ENCODE assay signal across 15 cellular contexts in genomic region chr5:106127985-106128384, GRCh38.
A peak's percentile ranks its signal among the peaks of the same experiment; 100 is the strongest.
DNase-seq lines count a peak whose midpoint lies in the region; ATAC-seq and TF ChIP-seq lines count a peak whose summit lies in the region.
"Had no signal": no experiment of that assay in that cellular context is flagged by ENCODE, and none has a peak within 500 bp of the region (broad histone marks: within the 10 kb centered on the region; RNA-seq: fewer than 3 reads in every experiment).

No MANE protein-coding gene starts in this region.

- BruUV-seq in A673 (replicated peaks; lab: Mats Ljungman, UMichigan), result no TSS peak

- H4K20me1 ChIP-seq in hepatocyte (ENCODE audit: insufficient read depth, poor library complexity, severe bottlenecking), result no peaks in the 10 kb centered on the region

- intact Hi-C loops in breast epithelium (cut with DNase I; ENCODE audit: low total_unique reads) (no loop called here), A673 (cut with micrococcal nuclease; ENCODE audit: unreplicated experiment) (no loop called here)

- H2AFZ ChIP-seq in hepatocyte, result peak overlapping the region; percentile 10

- TF ChIP-seq CTCF in hepatocyte (IDR thresholded peaks at IDR 0.05; ENCODE audit: poor library complexity) (no peak), breast epithelium (IDR thresholded peaks at IDR 0.05) (no peak), A673 (conservative IDR thresholded peaks at IDR 0.05; ENCODE audit: low read depth, low read length) (no peak)

- POLR2A ChIA-PET in A673 (lab: Charles Lee; ENCODE audit: low non-redundant PET), result no interaction called here

- no peaks in the 10 kb centered on the region for H3K9me2 ChIP-seq in hepatocyte (replicated peaks; ENCODE audit: insufficient read depth)
- H3K9me2 ChIP-seq: SK-N-SH had no signal

- no peaks in the 10 kb centered on the region for H3K4me1 ChIP-seq in hepatocyte (ENCODE audit: insufficient read depth)
- no peaks in the 10 kb centered on the region for H3K4me1 ChIP-seq in breast epithelium
- no peaks in the 10 kb centered on the region for H3K4me1 ChIP-seq in A673 (ENCODE audit: insufficient read depth, low read length, poor library complexity, severe bottlenecking)

- H3K9me3 ChIP-seq in hepatocyte (ENCODE audit: low read depth) (no peaks in the 10 kb centered on the region), breast epithelium (no peaks in the 10 kb centered on the region), A673 (ENCODE audit: low read depth, low read length, poor library complexity, severe bottlenecking) (no peaks in the 10 kb centered on the region)
- H3K9me3 ChIP-seq: SK-N-SH, tibial nerve had no signal

- DNase-seq in hepatocyte (ENCODE audit: low spot score), result no peak
- DNase-seq in putamen (ENCODE audit: low spot score), result no peak
- no peak for DNase-seq in breast epithelium (ENCODE audit: low spot score in 2 of 2)
- DNase-seq in A673 (ENCODE audit: low spot score), result no peak
- DNase-seq: activated CD8-positive, alpha-beta memory T cell treated with anti-CD3 and anti-CD28 coated beads, Interleukin-2, amount 50 U/mL, for 4 hours; CD8-positive, alpha-beta T cell; GDM1; kidney; SK-N-SH had no signal

- H3K79me2 ChIP-seq in hepatocyte, result no peaks in the 10 kb centered on the region

- CTCF ChIA-PET in A673 (lab: Charles Lee), result no interaction called here

- peak overlapping the region; percentile 56 for H3K27ac ChIP-seq in hepatocyte
- no peak overlapping the region for H3K27ac ChIP-seq in breast epithelium
- H3K27ac ChIP-seq in A673 (ENCODE audit: low read depth, low read length, poor library complexity, severe bottlenecking), result no peak overlapping the region
- H3K27ac ChIP-seq: HL-60, tibial nerve had no signal

- no peaks in the 10 kb centered on the region for H3K27me3 ChIP-seq in hepatocyte
- no peaks in the 10 kb centered on the region for H3K27me3 ChIP-seq in breast epithelium
- no peaks in the 10 kb centered on the region for H3K27me3 ChIP-seq in A673 (replicated peaks; ENCODE audit: insufficient read depth, low read depth, low read length, poor library complexity)
- H3K27me3 ChIP-seq: tibial nerve had no signal

- H3K4me3 ChIP-seq in hepatocyte (no peak overlapping the region), breast epithelium (no peak overlapping the region), A673 (ENCODE audit: low read depth, low read length, poor library complexity, severe bottlenecking) (no peak overlapping the region)
- H3K4me3 ChIP-seq: tibial nerve had no signal

- H3K36me3 ChIP-seq in hepatocyte (replicated peaks; ENCODE audit: insufficient read depth, low read depth), result no peaks in the 10 kb centered on the region
- H3K36me3 ChIP-seq in breast epithelium, result no peaks in the 10 kb centered on the region
- no peaks in the 10 kb centered on the region for H3K36me3 ChIP-seq in A673 (ENCODE audit: insufficient read depth, low read length, poor library complexity, severe bottlenecking)
- H3K36me3 ChIP-seq: tibial nerve had no signal

- WGBS in hepatocyte (ENCODE audit: low lambda C conversion rate, missing lambda C conversion rate), result 96% methylated on average over 2 of the region's 2 CpGs

- no peak for TF ChIP-seq POLR2A in breast epithelium (IDR thresholded peaks at IDR 0.05)

- no peak overlapping the region for H3K4me2 ChIP-seq in hepatocyte
- H3K4me2 ChIP-seq: SK-N-SH had no signal

- peak; percentile 60 for ATAC-seq in GM19043 (IDR thresholded peaks at IDR 0.05; ENCODE audit: low read depth, unreplicated experiment)
- peak; percentile 93 for ATAC-seq in HG02571 (IDR thresholded peaks at IDR 0.05; ENCODE audit: unreplicated experiment)
- peak; percentile 59 for ATAC-seq in HG03103 (IDR thresholded peaks at IDR 0.05; ENCODE audit: low read depth, unreplicated experiment)
- ATAC-seq: activated naive CD4-positive, alpha-beta T cell treated with anti-CD3 and anti-CD28 coated beads, Interleukin-2, amount 50 U/mL, for 72 hours; CD8-positive, alpha-beta T cell had no signal
